Comparison of ENCODE assay signal across 9 cellular contexts in the genomic region with DNA sequence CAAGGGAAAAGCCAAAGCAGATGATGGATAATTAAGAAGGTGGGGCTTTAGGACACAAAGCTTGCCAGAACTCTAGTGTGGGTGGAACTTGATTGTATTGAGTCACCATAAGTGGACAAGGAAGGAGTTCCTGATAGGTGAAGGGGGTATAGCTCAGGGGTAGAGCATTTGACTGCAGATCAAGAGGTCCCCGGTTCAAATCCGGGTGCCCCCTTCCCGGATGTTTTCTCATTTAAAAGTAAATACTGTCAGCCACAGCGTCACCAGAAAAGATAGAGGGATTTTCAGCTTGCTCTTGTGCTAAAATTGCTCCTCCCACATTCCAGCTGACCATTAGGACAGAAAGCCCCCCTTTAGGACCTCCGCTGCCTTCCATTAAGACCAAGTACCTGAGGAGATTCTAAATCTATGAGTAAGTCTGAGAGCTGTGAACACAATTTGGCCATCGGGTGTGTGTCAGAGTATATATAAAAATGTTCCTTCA. TPM values are rescaled to one million over a fixed set of nuclear protein-coding genes. Genes with fewer than 3 reads are reported as not detected.
DNase-seq lines count a peak whose midpoint lies in the region; TF ChIP-seq lines count a peak whose summit lies in the region.
"Had no signal": no experiment of that assay in that cellular context is flagged by ENCODE, and none has a peak within 500 bp of the region (broad histone marks: within the 10 kb centered on the region; RNA-seq: fewer than 3 reads in every experiment).

No MANE protein-coding gene starts in this region.

- peaks cover 5% of the 10 kb centered on the region for H3K4me1 Mint-ChIP-seq in activated naive CD8-positive, alpha-beta T cell treated with anti-CD3 and anti-CD28 coated beads for 36 hours
- no peaks in the 10 kb centered on the region for H3K4me1 Mint-ChIP-seq in nephron progenitor cell

- H3K4me3 Mint-ChIP-seq in activated naive CD8-positive, alpha-beta T cell treated with anti-CD3 and anti-CD28 coated beads for 36 hours: no peak overlapping the region
- H3K4me3 Mint-ChIP-seq in nephron progenitor cell: no peak overlapping the region

- no peaks in the 10 kb centered on the region for H3K4me1 ChIP-seq in prostate gland (replicated peaks)
- H3K4me1 ChIP-seq: heart left ventricle had no signal

- intact Hi-C loops in prostate gland (cut with DNase I): no loop called here

- H3K27ac Mint-ChIP-seq in activated naive CD8-positive, alpha-beta T cell treated with anti-CD3 and anti-CD28 coated beads for 36 hours: peak overlapping the region; percentile 18
- H3K27ac Mint-ChIP-seq in nephron progenitor cell: no peak overlapping the region

- 60% methylated on average over 6 of the region's 6 CpGs for WGBS in prostate gland

- peaks cover 19% of the 10 kb centered on the region for H3K36me3 Mint-ChIP-seq in activated naive CD8-positive, alpha-beta T cell treated with anti-CD3 and anti-CD28 coated beads for 36 hours
- H3K36me3 Mint-ChIP-seq in nephron progenitor cell (ENCODE audit: low read depth): peaks cover 34% of the 10 kb centered on the region

- TF ChIP-seq POLR2A in prostate gland (IDR thresholded peaks at IDR 0.05): no peak

- H3K27me3 Mint-ChIP-seq in activated naive CD8-positive, alpha-beta T cell treated with anti-CD3 and anti-CD28 coated beads for 36 hours: no peaks in the 10 kb centered on the region
- peaks cover 2% of the 10 kb centered on the region for H3K27me3 Mint-ChIP-seq in nephron progenitor cell (ENCODE audit: low read depth, poor library complexity)

- H3K4me3 ChIP-seq in prostate gland: no peak overlapping the region
- H3K4me3 ChIP-seq: heart left ventricle had no signal

- no peaks in the 10 kb centered on the region for H3K27me3 ChIP-seq in prostate gland (replicated peaks; ENCODE audit: insufficient read depth)
- H3K27me3 ChIP-seq: heart left ventricle had no signal

- H3K36me3 ChIP-seq in prostate gland: peaks cover 0 to 8% of the 10 kb centered on the region in 2 donors

- H3K9me3 ChIP-seq in prostate gland: no peaks in the 10 kb centered on the region
- H3K9me3 ChIP-seq: heart left ventricle had no signal

- H3K27ac ChIP-seq in prostate gland: no peak overlapping the region
- H3K27ac ChIP-seq: heart left ventricle had no signal

- TF ChIP-seq CTCF in nephron progenitor cell (IDR thresholded peaks at IDR 0.05) (no peak), prostate gland (IDR thresholded peaks at IDR 0.05) (no peak)

- DNase-seq in EL (peak; percentile 88), LoVo (ENCODE audit: low spot score) (peak; percentile 43), kidney tubule cell (ENCODE audit: low spot score) (peak; percentile 91), nephron progenitor cell (no peak), prostate gland (ENCODE audit: low spot score) (no peak), nucleus accumbens (lab: John Stamatoyannopoulos, UW) (no peak), NCI-H1092 (lab: John Stamatoyannopoulos, UW) (no peak)
- no peak for DNase-seq in activated naive CD8-positive, alpha-beta T cell treated with anti-CD3 and anti-CD28 coated beads for 36 hours
- DNase-seq: heart left ventricle had no signal

- no peaks in the 10 kb centered on the region for H3K9me3 Mint-ChIP-seq in activated naive CD8-positive, alpha-beta T cell treated with anti-CD3 and anti-CD28 coated beads for 36 hours
- no peaks in the 10 kb centered on the region for H3K9me3 Mint-ChIP-seq in nephron progenitor cell

RNA-seq across cellular contexts. Expression of gene DCAF4, which starts 36.6 kb away (rescaled TPM):
- total RNA-seq in activated naive CD8-positive, alpha-beta T cell treated with anti-CD3 and anti-CD28 coated beads for 36 hours: 10 to 100 TPM; 25.5 to 31.8 TPM
- total RNA-seq in prostate gland: 10 to 100 TPM in 1 of 2 donors, 1 to 10 TPM in 1; 8.9 to 29.6 TPM

Comparison
In these comparisons a context has a peak if more than half of its experiments do, and no peak if none do; other contexts are left out.
1. DNase-seq: peak in EL (single experiment), LoVo (single experiment) and kidney tubule cell (single experiment); none in activated naive CD8-positive, alpha-beta T cell treated with anti-CD3 and anti-CD28 coated beads for 36 hours (single experiment), nephron progenitor cell (single experiment), prostate gland (single experiment), nucleus accumbens (0 of 56) and NCI-H1092 (single experiment).